32 cellular contexts compared by ENCODE assay signal in the genomic region with DNA sequence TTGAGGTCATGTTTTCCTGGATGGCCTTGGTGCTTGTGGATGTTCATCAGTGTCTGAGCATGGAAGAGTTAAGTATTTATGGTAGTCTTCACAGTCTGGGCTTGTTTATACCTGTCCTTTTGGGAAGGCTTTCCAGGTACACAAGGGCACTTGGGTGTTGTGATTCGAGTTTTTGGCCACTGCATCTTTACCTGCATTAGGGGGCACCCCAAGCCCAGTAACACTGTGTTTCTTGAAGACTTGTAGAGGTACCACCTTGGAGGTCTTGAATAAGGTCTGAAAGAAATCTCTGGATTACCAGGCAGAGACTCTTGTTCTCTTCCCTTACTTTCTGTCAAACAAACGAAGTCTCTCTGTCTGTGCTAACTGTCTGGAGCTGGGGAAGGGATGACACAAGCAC. TPM values are rescaled to one million over a fixed set of nuclear protein-coding genes. Genes with fewer than 3 reads are reported as not detected.
"Had no signal": no experiment of that assay in that cellular context is flagged by ENCODE, and none has a peak within 500 bp of the region (broad histone marks: within the 10 kb centered on the region; RNA-seq: fewer than 3 reads in every experiment).

No MANE protein-coding gene starts in this region.

- H3K4me3 Mint-ChIP-seq: activated CD4-positive, alpha-beta T cell treated with anti-CD3 and anti-CD28 coated beads, Interleukin-2, amount 10 ng/mL, durations not matched to agents 7 days and 5 days; activated CD8-positive, alpha-beta T cell treated with anti-CD3 and anti-CD28 coated beads for 36 hours; activated naive CD4-positive, alpha-beta T cell treated with anti-CD3 and anti-CD28 coated beads, Interleukin-2, amount 50 U/mL, for 24 hours; activated naive CD8-positive, alpha-beta T cell treated with anti-CD3 and anti-CD28 coated beads, Interleukin-2, amount 50 U/mL, for 24 hours; mesothelial cell of epicardium; naive B cell; T-helper 17 cell; type B pancreatic cell had no signal

- H3K27ac ChIP-seq: gastrocnemius medialis, ovary, prostate gland, skin epidermis, testis, uterus had no signal

- H3K4me3 ChIP-seq: gastrocnemius medialis, ovary, prostate gland, skin epidermis, testis, uterus had no signal

- H3K36me3 ChIP-seq: gastrocnemius medialis, ovary, prostate gland, uterus had no signal

- H3K27ac Mint-ChIP-seq: activated CD4-positive, alpha-beta T cell treated with anti-CD3 and anti-CD28 coated beads, Interleukin-2, amount 10 ng/mL, durations not matched to agents 7 days and 5 days; activated CD8-positive, alpha-beta T cell treated with anti-CD3 and anti-CD28 coated beads for 36 hours; activated naive CD4-positive, alpha-beta T cell treated with anti-CD3 and anti-CD28 coated beads, Interleukin-2, amount 50 U/mL, for 24 hours; activated naive CD8-positive, alpha-beta T cell treated with anti-CD3 and anti-CD28 coated beads, Interleukin-2, amount 50 U/mL, for 24 hours; activated T-helper 2 cell treated with anti-CD3 and anti-CD28 coated beads, Interferon-gamma antibody, Interleukin-2, Interleukin-4, amounts not matched to agents 10 μg/mL and 5 μg/mL and 100 μg/mL, durations not matched to agents 14 hours and 24 hours and 36 hours; mesothelial cell of epicardium; naive B cell; T-helper 17 cell; type B pancreatic cell had no signal

- ATAC-seq: activated CD8-positive, alpha-beta T cell treated with anti-CD3 and anti-CD28 coated beads for 36 hours; activated naive CD8-positive, alpha-beta T cell treated with anti-CD3 and anti-CD28 coated beads, Interleukin-2, amount 50 U/mL, for 24 hours; gastrocnemius medialis; left cardiac atrium; left ventricle myocardium superior; sciatic nerve; stimulated activated naive CD8-positive, alpha-beta T cell treated with anti-CD3 and anti-CD28 coated beads, Interleukin-15, Interleukin-2, amounts not matched to agents 100 U/mL and 50 U/mL, for 24 hours; T-helper 17 cell had no signal

- H3K27me3 ChIP-seq: gastrocnemius medialis, ovary, testis, uterus had no signal

- H3K36me3 Mint-ChIP-seq: activated naive CD4-positive, alpha-beta T cell treated with anti-CD3 and anti-CD28 coated beads, Interleukin-2, amount 50 U/mL, for 24 hours; type B pancreatic cell had no signal

- H3K9me3 ChIP-seq: gastrocnemius medialis, ovary, prostate gland, testis, uterus had no signal

- DNase-seq: activated CD4-positive, alpha-beta T cell treated with anti-CD3 and anti-CD28 coated beads for 1 hour; activated CD4-positive, alpha-beta T cell treated with anti-CD3 and anti-CD28 coated beads, Interleukin-2, amount 10 ng/mL, durations not matched to agents 7 days and 5 days; activated CD8-positive, alpha-beta T cell treated with anti-CD3 and anti-CD28 coated beads for 36 hours; activated naive CD8-positive, alpha-beta T cell treated with anti-CD3 and anti-CD28 coated beads, Interleukin-2, amount 50 U/mL, for 24 hours; activated T-cell treated with anti-CD3 and anti-CD28 coated beads, Interleukin-2, amount 50 U/mL, for 48 hours; amygdala; central memory CD4-positive, alpha-beta T cell; dermis blood vessel endothelial cell; effector CD4-positive, alpha-beta T cell; gastrocnemius medialis; glutamatergic neuron; islet precursor cell; left cardiac atrium; left ventricle myocardium superior; naive B cell; ovary; retina; stimulated activated CD4-positive, alpha-beta T cell treated with anti-CD3 and anti-CD28 coated beads, Interleukin-12 subunit alpha, Interleukin-12 subunit beta, amount 100 ng/mL, for 4 hours; stimulated activated CD4-positive, alpha-beta T cell treated with anti-CD3 and anti-CD28 coated beads, Interleukin-4, amount 100 ng/mL, for 1 hour; stimulated activated naive CD8-positive, alpha-beta T cell treated with anti-CD3 and anti-CD28 coated beads, Interleukin-15, Interleukin-2, amounts not matched to agents 100 U/mL and 50 U/mL, for 24 hours; T-helper 17 cell; T1000; testis; uterus had no signal

- FAIRE-seq: endometrium had no signal

- H3K9me3 Mint-ChIP-seq: activated T-helper 2 cell treated with anti-CD3 and anti-CD28 coated beads, Interferon-gamma antibody, Interleukin-2, Interleukin-4, amounts not matched to agents 10 μg/mL and 5 μg/mL and 100 μg/mL, durations not matched to agents 14 hours and 24 hours and 36 hours had no signal

- H3K4me1 ChIP-seq: gastrocnemius medialis, prostate gland, testis, uterus had no signal

RNA-seq across cellular contexts. Expression of gene ROR1, which starts 34.4 kb away (rescaled TPM):
- total RNA-seq: activated CD4-positive, alpha-beta T cell treated with anti-CD3 and anti-CD28 coated beads, Interleukin-2, amount 10 ng/mL, durations not matched to agents 7 days and 5 days; activated CD8-positive, alpha-beta T cell treated with anti-CD3 and anti-CD28 coated beads for 36 hours; T-helper 17 cell had no signal
